24 cellular contexts compared by ENCODE assay signal in the genomic region with DNA sequence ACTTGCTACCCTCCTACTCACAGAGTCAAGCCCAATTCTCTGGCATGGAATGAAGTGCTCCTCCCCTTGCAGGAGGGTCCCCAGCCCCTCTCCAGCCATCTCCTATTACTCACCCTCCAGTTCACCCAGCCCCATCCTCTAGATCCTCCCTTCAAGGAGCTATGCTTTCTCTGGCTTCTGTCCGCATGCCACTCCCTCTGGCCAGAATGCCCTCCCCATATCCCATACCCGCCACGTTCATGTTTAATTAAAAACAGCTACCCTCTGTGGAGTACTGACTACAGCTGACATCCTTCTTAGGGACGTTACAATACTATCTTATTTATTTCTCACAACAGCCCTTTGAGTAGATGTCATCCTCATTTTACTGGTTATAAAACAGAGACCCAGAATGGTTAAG. TPM values are rescaled to one million over a fixed set of nuclear protein-coding genes. Genes with fewer than 3 reads are reported as not detected.
DNase-seq lines count a peak whose midpoint lies in the region; ATAC-seq and TF ChIP-seq lines count a peak whose summit lies in the region.
"Had no signal": no experiment of that assay in that cellular context is flagged by ENCODE, and none has a peak within 500 bp of the region (broad histone marks: within the 10 kb centered on the region; RNA-seq: fewer than 3 reads in every experiment).

No MANE protein-coding gene starts in this region.

- H3K9ac ChIP-seq in fibroblast of lung (ENCODE audit: insufficient read depth, low read length) = no peak overlapping the region

- ATAC-seq in HG03469 (IDR thresholded peaks at IDR 0.05; ENCODE audit: unreplicated experiment) = no peak
- ATAC-seq: K562, left lobe of liver, upper lobe of right lung had no signal

- H3K9me3 ChIP-seq in fibroblast of lung (ENCODE audit: control insufficient read depth, insufficient read depth, low read depth, low read length) = no peaks in the 10 kb centered on the region
- H3K9me3 ChIP-seq in vagina = no peaks in the 10 kb centered on the region
- no peaks in the 10 kb centered on the region for H3K9me3 ChIP-seq in testis
- H3K9me3 ChIP-seq: esophagus squamous epithelium, SJCRH30, upper lobe of right lung had no signal

- peak overlapping the region; percentile 49 for H3K27ac ChIP-seq in fibroblast of lung (ENCODE audit: insufficient read depth, low read length)
- H3K27ac ChIP-seq in vagina = no peak overlapping the region
- H3K27ac ChIP-seq in testis = no peak overlapping the region
- H3K27ac ChIP-seq: SJCRH30, upper lobe of right lung had no signal

- TF ChIP-seq POLR2A in vagina (IDR thresholded peaks at IDR 0.05) (no peak), testis (IDR thresholded peaks at IDR 0.05) (no peak)

- 87 to 89% methylated on average over 4 of the region's 4 CpGs for WGBS in testis, 2 donors

- H3K27ac Mint-ChIP-seq in HFFc6 = peak overlapping the region; percentile 57; the same call in 1 of the 2 replicates
- H3K27ac Mint-ChIP-seq: activated T-cell treated with anti-CD3 and anti-CD28 coated beads, Interleukin-2, amount 50 U/mL, for 24 hours had no signal

- H3K79me2 ChIP-seq in fibroblast of lung (ENCODE audit: control insufficient read depth, insufficient read depth, low read length) = peaks cover 76% of the 10 kb centered on the region

- peak overlapping the region; percentile 89 for H3K4me2 ChIP-seq in fibroblast of lung (ENCODE audit: extremely low read depth, insufficient read depth, low read length)

- no peak for DNase-seq in HFFc6
- no peak for DNase-seq in astrocyte of the cerebellum (ENCODE audit: low read depth)
- DNase-seq in fibroblast of lung (ENCODE audit: low read depth in 2 of 2) = no peak
- no peak for DNase-seq in retinal pigment epithelial cell (ENCODE audit: low read depth)
- DNase-seq in NCI-H1092 (lab: John Stamatoyannopoulos, UW) = no peak
- no peak for DNase-seq in vagina (ENCODE audit: extremely low spot score in 2 of 2)
- no peak for DNase-seq in testis
- DNase-seq: ACHN; activated CD4-positive, alpha-beta T cell treated with anti-CD3 and anti-CD28 coated beads for 4 hours; activated gamma-delta T cell treated with Interleukin-2 at 50 U/mL for 16 hours; activated T-cell treated with anti-CD3 and anti-CD28 coated beads, Interleukin-2, amount 50 U/mL, for 24 hours; COR-L47; DMS53; effector CD8-positive, alpha-beta T cell; esophagus squamous epithelium; NCI-H1436; NCI-H748 treated with DMSO at 0.1 percent for 48 hours; SJCRH30; small intestine; stimulated activated CD4-positive, alpha-beta T cell treated with anti-CD3 and anti-CD28 coated beads, Interleukin-2, amount 100 ng/mL, for 24 hours; upper lobe of right lung had no signal

- no peaks in the 10 kb centered on the region for H3K27me3 ChIP-seq in fibroblast of lung (ENCODE audit: control insufficient read depth, insufficient read depth, low read length)
- H3K27me3 ChIP-seq in vagina = no peaks in the 10 kb centered on the region
- no peaks in the 10 kb centered on the region for H3K27me3 ChIP-seq in testis
- H3K27me3 ChIP-seq: SJCRH30 had no signal

- TF ChIP-seq CTCF in HFFc6 (IDR thresholded peaks at IDR 0.05) (no peak), astrocyte of the cerebellum (IDR thresholded peaks at IDR 0.05; ENCODE audit: low read depth, low read length, missing control alignments) (no peak), fibroblast of lung (conservative IDR thresholded peaks at IDR 0.05 in 1 of 2, IDR thresholded peaks at IDR 0.05 in 1 of 2; ENCODE audit: low read depth in 1 of 2, low read length in 2 of 2) (no peak), retinal pigment epithelial cell (conservative IDR thresholded peaks at IDR 0.05; ENCODE audit: low read depth, low read length) (no peak), vagina (IDR thresholded peaks at IDR 0.05) (no peak), testis (IDR thresholded peaks at IDR 0.05) (no peak)

- peaks cover 32% of the 10 kb centered on the region for H3K36me3 Mint-ChIP-seq in HFFc6 (ENCODE audit: low read depth)

- H3K4me1 Mint-ChIP-seq in HFFc6 (ENCODE audit: low read depth) = peaks cover 36% of the 10 kb centered on the region

- H3K4me1 ChIP-seq in fibroblast of lung (ENCODE audit: control insufficient read depth, extremely low read depth, insufficient read depth, low read length) (peaks cover 5% of the 10 kb centered on the region), vagina (peaks cover 35% of the 10 kb centered on the region), testis (peaks cover 6% of the 10 kb centered on the region)

- H3K27me3 Mint-ChIP-seq in HFFc6 (ENCODE audit: insufficient read depth) = peaks cover 8% of the 10 kb centered on the region

- H4K20me1 ChIP-seq in fibroblast of lung (ENCODE audit: control insufficient read depth, extremely low read depth, insufficient read depth, low read length) = no peaks in the 10 kb centered on the region

- peaks cover 5% of the 10 kb centered on the region for H3K36me3 ChIP-seq in fibroblast of lung (ENCODE audit: control insufficient read depth, insufficient read depth, low read length)
- H3K36me3 ChIP-seq in vagina = no peaks in the 10 kb centered on the region
- no peaks in the 10 kb centered on the region for H3K36me3 ChIP-seq in testis (ENCODE audit: low read depth, missing control alignments)
- H3K36me3 ChIP-seq: esophagus squamous epithelium, upper lobe of right lung had no signal

- H3K4me3 Mint-ChIP-seq in HFFc6 = no peak overlapping the region
- H3K4me3 Mint-ChIP-seq: activated T-cell treated with anti-CD3 and anti-CD28 coated beads, Interleukin-2, amount 50 U/mL, for 24 hours had no signal

- intact Hi-C loops in vagina (cut with DNase I) = no loop called here
- intact Hi-C loops in testis (cut with DNase I; ENCODE audit: low total_unique reads) = no loop called here

- in situ Hi-C loops in astrocyte of the cerebellum (cut with HindIII; ENCODE audit: low sequenced_read_pairs) = no loop called here

- H3K4me3 ChIP-seq in astrocyte of the cerebellum (ENCODE audit: low read depth, low read length) (peak overlapping the region; percentile 97), fibroblast of lung (replicated peaks in 1 of 4; ENCODE audit: control extremely low read depth in 1 of 4, insufficient read depth in 1 of 4, low read depth in 3 of 4, low read length in 4 of 4) (peak overlapping the region in 3 of 4 experiments; percentile 22 to 94 (median 89)), retinal pigment epithelial cell (ENCODE audit: low read length) (peak overlapping the region; percentile 70), vagina (no peak overlapping the region), testis (no peak overlapping the region)
- H3K4me3 ChIP-seq: K562, SJCRH30 had no signal

- no peaks in the 10 kb centered on the region for H3K9me3 Mint-ChIP-seq in HFFc6
- H3K9me3 Mint-ChIP-seq: activated T-cell treated with anti-CD3 and anti-CD28 coated beads, Interleukin-2, amount 50 U/mL, for 24 hours had no signal

- no peak overlapping the region for H2AFZ ChIP-seq in fibroblast of lung (ENCODE audit: low read length)

RNA-seq across cellular contexts. Expression of a gene that starts 3.0 kb away (rescaled TPM):
- total RNA-seq in HFFc6 (2021; fragmentation: NEBNext Ultra II Directional; extraction: Animal tissue kit (Norgen Biotek cat#: 25700)) = 10 to 100 TPM; 47.0 to 73.5 (median 65.5) TPM
- 164 and 265 TPM in 2 replicates for total RNA-seq in fibroblast of lung
- polyA plus RNA-seq in fibroblast of lung = 700 and 797 TPM in 2 replicates
- 319 and 383 TPM in 2 replicates for polyA plus RNA-seq in fibroblast of lung (2012)
- 553 and 578 TPM in 2 replicates for polyA minus RNA-seq in fibroblast of lung (ENCODE audit: low replicate concordance)
- 7.1 TPM for total RNA-seq in vagina
- total RNA-seq in testis = 10 to 100 TPM; 17.9 to 29.9 TPM
- 28.0 TPM for polyA plus RNA-seq in testis (ENCODE audit: insufficient read depth, low read depth, low replicate concordance)

Comparison
In these comparisons a context has a peak if more than half of its experiments do, and no peak if none do; other contexts are left out.
1. H3K4me3 ChIP-seq: peak in astrocyte of the cerebellum (single experiment), fibroblast of lung (3 of 4) and retinal pigment epithelial cell (single experiment); none in vagina (0 of 2) and testis (0 of 2).